Comparison of ENCODE assay signal across 30 cellular contexts in genomic region chr3:17027344-17027743, GRCh38.
A peak's percentile ranks its signal among the peaks of the same experiment; 100 is the strongest.
DNase-seq lines count a peak whose midpoint lies in the region; ATAC-seq and TF ChIP-seq lines count a peak whose summit lies in the region.
"Had no signal": no experiment of that assay in that cellular context is flagged by ENCODE, and none has a peak within 500 bp of the region (broad histone marks: within the 10 kb centered on the region; RNA-seq: fewer than 3 reads in every experiment).

No MANE protein-coding gene starts in this region.

- ATAC-seq in Right ventricle myocardium superior (ENCODE audit: poor library complexity) (peak; percentile 77), lower lobe of right lung (peak; percentile 82 to 90), upper lobe of right lung (peak; percentile 89)
- ATAC-seq: A549, gastroesophageal sphincter, T-cell, WTC11 had no signal

- no peaks in the 10 kb centered on the region for H3K27me3 ChIP-seq in right atrium auricular region
- H3K27me3 ChIP-seq in lower lobe of right lung (ENCODE audit: low read depth), result no peaks in the 10 kb centered on the region
- no peaks in the 10 kb centered on the region for H3K27me3 ChIP-seq in upper lobe of right lung
- no peaks in the 10 kb centered on the region for H3K27me3 ChIP-seq in H7 (ENCODE audit: control insufficient read depth, insufficient read depth, low read length)
- H3K27me3 ChIP-seq: dorsolateral prefrontal cortex, esophagus squamous epithelium, gastroesophageal sphincter, hepatocyte, stomach, tibial artery had no signal

- H3K4me1 ChIP-seq in right atrium auricular region (peaks cover 0 to 7% of the 10 kb centered on the region in 2 donors), lower lobe of right lung (no peaks in the 10 kb centered on the region), upper lobe of right lung (peaks cover 3% of the 10 kb centered on the region)
- H3K4me1 ChIP-seq: A549, esophagus squamous epithelium, gastroesophageal sphincter, tibial artery had no signal

- H3K4me3 ChIP-seq in right atrium auricular region (no peak overlapping the region), lower lobe of right lung (no peak overlapping the region), upper lobe of right lung (no peak overlapping the region), H7 (ENCODE audit: insufficient read depth, low read depth, low read length) (no peak overlapping the region)
- H3K4me3 ChIP-seq: A549, dorsolateral prefrontal cortex, esophagus squamous epithelium, gastroesophageal sphincter, hepatocyte, stomach, tibial artery had no signal

- no peak for TF ChIP-seq CTCF in right atrium auricular region (IDR thresholded peaks at IDR 0.05)
- no peak for TF ChIP-seq CTCF in lower lobe of right lung (IDR thresholded peaks at IDR 0.05)
- TF ChIP-seq CTCF in upper lobe of right lung (IDR thresholded peaks at IDR 0.05), result no peak

- H3K36me3 ChIP-seq in right atrium auricular region (no peaks in the 10 kb centered on the region), lower lobe of right lung (no peaks in the 10 kb centered on the region), upper lobe of right lung (no peaks in the 10 kb centered on the region), H7 (replicated peaks; ENCODE audit: control insufficient read depth, insufficient read depth, low read length) (no peaks in the 10 kb centered on the region)
- H3K36me3 ChIP-seq: esophagus squamous epithelium, gastroesophageal sphincter, stomach, tibial artery had no signal

- intact Hi-C loops in Right ventricle myocardium superior (cut with DNase I) (no loop called here), lower lobe of right lung (cut with DNase I) (no loop called here), upper lobe of right lung (cut with DNase I) (no loop called here)

- DNase-seq in Right ventricle myocardium superior (no peak), right atrium auricular region (ENCODE audit: low spot score) (no peak), fibroblast of gingiva (ENCODE audit: low read depth) (peak; percentile 65), lower lobe of right lung (no peak), upper lobe of right lung (no peak), NCI-H2171 (lab: John Stamatoyannopoulos, UW) (no peak), H7 (no peak), NOMO-1 treated with DMSO at 0.1 percent for 48 hours (lab: John Stamatoyannopoulos, UW; ENCODE audit: unreplicated experiment) (no peak)
- DNase-seq: activated CD4-positive, alpha-beta T cell treated with anti-CD3 and anti-CD28 coated beads, Interleukin-2, amount 10 ng/mL, durations not matched to agents 24 days and 14 days; activated effector memory CD4-positive, alpha-beta T cell treated with Interleukin-2 at 50 U/mL for 16 hours; activated naive CD8-positive, alpha-beta T cell treated with anti-CD3 and anti-CD28 coated beads for 36 hours; DND-41; dorsolateral prefrontal cortex; esophagus squamous epithelium; GF-D8; HFFc6; KBM-7; NCI-H1417; NCI-H2029 treated with DMSO at 0.1 percent for 48 hours; NCI-H226; NCI-H69; posterior cingulate gyrus; stimulated activated CD4-positive, alpha-beta T cell treated with anti-CD3 and anti-CD28 coated beads, Interleukin-4, amount 100 ng/mL, for 1 hour; stomach; T-cell; tibial artery had no signal

- H3K27ac ChIP-seq in right atrium auricular region (no peak overlapping the region), lower lobe of right lung (no peak overlapping the region), upper lobe of right lung (no peak overlapping the region)
- H3K27ac ChIP-seq: A549, dorsolateral prefrontal cortex, esophagus squamous epithelium, gastroesophageal sphincter, hepatocyte, stomach, tibial artery had no signal

- H3K9me3 ChIP-seq in right atrium auricular region (no peaks in the 10 kb centered on the region), lower lobe of right lung (no peaks in the 10 kb centered on the region), upper lobe of right lung (no peaks in the 10 kb centered on the region)
- H3K9me3 ChIP-seq: A549, esophagus squamous epithelium, gastroesophageal sphincter, stomach, tibial artery had no signal
